Comparison of ENCODE assay signal across 1 cellular context in the genomic region with DNA sequence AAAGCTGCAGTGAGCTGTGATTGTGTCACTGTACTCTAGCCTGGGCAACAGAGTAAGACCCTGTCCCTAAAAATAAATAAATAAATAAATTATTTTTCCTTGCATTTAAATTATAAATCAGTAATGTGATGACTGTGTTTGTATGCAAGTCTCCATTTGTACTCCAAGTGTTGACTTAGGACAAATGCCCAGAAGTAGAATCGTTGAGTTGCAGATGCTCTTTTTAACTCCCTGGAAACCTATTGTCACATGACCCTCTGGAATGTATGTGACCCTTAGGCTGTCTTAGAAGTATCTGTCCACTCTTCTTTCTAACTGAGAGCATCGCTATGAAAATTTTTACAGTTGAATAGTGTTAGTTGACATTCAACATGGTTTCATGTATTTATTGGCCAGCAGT.
TF ChIP-seq lines count a peak whose summit lies in the region.

No MANE protein-coding gene starts in this region.

TF ChIP-seq in HepG2, 621 proteins besides CTCF, POLR2A, EP300 and RAD21:
- TF ChIP-seq CHD4 (IDR thresholded peaks at IDR 0.05; ENCODE audit: borderline replicate concordance, low read length) = no peak
- TF ChIP-seq HDAC2 (CRISPR knock-in tag; IDR thresholded peaks at IDR 0.05) = no peak
- TF ChIP-seq IKZF1 (IDR thresholded peaks at IDR 0.05) = no peak
- TF ChIP-seq RERE (CRISPR knock-in tag; IDR thresholded peaks at IDR 0.05; ENCODE audit: low read depth) = no peak
- TF ChIP-seq ZNF883 (CRISPR knock-in tag; IDR thresholded peaks at IDR 0.05; ENCODE audit: not compliant biosample characterization) = no peak
- no peak for TF ChIP-seq ZNF431 (CRISPR knock-in tag; IDR thresholded peaks at IDR 0.05; ENCODE audit: borderline replicate concordance, low read depth)
- no peak for TF ChIP-seq TBX2 (CRISPR knock-in tag; IDR thresholded peaks at IDR 0.05; ENCODE audit: borderline replicate concordance)
- no peak for TF ChIP-seq ZNF367 (CRISPR knock-in tag; IDR thresholded peaks at IDR 0.05; ENCODE audit: borderline replicate concordance)
- TF ChIP-seq USF2 (IDR thresholded peaks at IDR 0.05; ENCODE audit: low read depth, low read length) = no peak
- no peak for TF ChIP-seq USF2 (CRISPR knock-in tag; IDR thresholded peaks at IDR 0.05; ENCODE audit: borderline replicate concordance)
- no peak for TF ChIP-seq MEIS1 (CRISPR knock-in tag; IDR thresholded peaks at IDR 0.05; ENCODE audit: borderline replicate concordance)
- no peak for TF ChIP-seq MYNN (CRISPR knock-in tag; IDR thresholded peaks at IDR 0.05; ENCODE audit: low read depth)
- TF ChIP-seq EED (CRISPR knock-in tag; IDR thresholded peaks at IDR 0.05) = no peak
- TF ChIP-seq NFAT5 (CRISPR knock-in tag; IDR thresholded peaks at IDR 0.05) = no peak
- no peak for TF ChIP-seq KDM6A (CRISPR knock-in tag; IDR thresholded peaks at IDR 0.05; ENCODE audit: low read depth)
- no peak for TF ChIP-seq ZNF331 (CRISPR knock-in tag; IDR thresholded peaks at IDR 0.05)
- TF ChIP-seq, protein P1, sequence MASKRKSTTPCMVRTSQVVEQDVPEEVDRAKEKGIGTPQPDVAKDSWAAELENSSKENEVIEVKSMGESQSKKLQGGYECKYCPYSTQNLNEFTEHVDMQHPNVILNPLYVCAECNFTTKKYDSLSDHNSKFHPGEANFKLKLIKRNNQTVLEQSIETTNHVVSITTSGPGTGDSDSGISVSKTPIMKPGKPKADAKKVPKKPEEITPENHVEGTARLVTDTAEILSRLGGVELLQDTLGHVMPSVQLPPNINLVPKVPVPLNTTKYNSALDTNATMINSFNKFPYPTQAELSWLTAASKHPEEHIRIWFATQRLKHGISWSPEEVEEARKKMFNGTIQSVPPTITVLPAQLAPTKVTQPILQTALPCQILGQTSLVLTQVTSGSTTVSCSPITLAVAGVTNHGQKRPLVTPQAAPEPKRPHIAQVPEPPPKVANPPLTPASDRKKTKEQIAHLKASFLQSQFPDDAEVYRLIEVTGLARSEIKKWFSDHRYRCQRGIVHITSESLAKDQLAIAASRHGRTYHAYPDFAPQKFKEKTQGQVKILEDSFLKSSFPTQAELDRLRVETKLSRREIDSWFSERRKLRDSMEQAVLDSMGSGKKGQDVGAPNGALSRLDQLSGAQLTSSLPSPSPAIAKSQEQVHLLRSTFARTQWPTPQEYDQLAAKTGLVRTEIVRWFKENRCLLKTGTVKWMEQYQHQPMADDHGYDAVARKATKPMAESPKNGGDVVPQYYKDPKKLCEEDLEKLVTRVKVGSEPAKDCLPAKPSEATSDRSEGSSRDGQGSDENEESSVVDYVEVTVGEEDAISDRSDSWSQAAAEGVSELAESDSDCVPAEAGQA (IDR thresholded peaks at IDR 0.05; ENCODE audit: low read depth) = no peak
- TF ChIP-seq, protein P1 (CRISPR knock-in tag; IDR thresholded peaks at IDR 0.05; ENCODE audit: borderline replicate concordance) = no peak
- TF ChIP-seq IRX3 (CRISPR knock-in tag; IDR thresholded peaks at IDR 0.05; ENCODE audit: borderline replicate concordance, low read depth) = no peak
- TF ChIP-seq MEIS2 (CRISPR knock-in tag; IDR thresholded peaks at IDR 0.05) = no peak
- no peak for TF ChIP-seq ZMAT3 (CRISPR knock-in tag; conservative IDR thresholded peaks at IDR 0.05)
TF ChIP-seq in HepG2: peak in this region for 0.
